Comparison of ENCODE assay signal across 22 cellular contexts in genomic region chr3:100891827-100892226, GRCh38.
"Had no signal": no experiment of that assay in that cellular context is flagged by ENCODE, and none has a peak within 500 bp of the region (broad histone marks: within the 10 kb centered on the region; RNA-seq: fewer than 3 reads in every experiment).

No MANE protein-coding gene starts in this region.

- H3K4me1 ChIP-seq: pancreas, psoas muscle, suprapubic skin, tibial artery had no signal

- ATAC-seq: activated CD8-positive, alpha-beta T cell treated with anti-CD3 and anti-CD28 coated beads for 36 hours; activated T-cell treated with anti-CD3 and anti-CD28 coated beads, Interleukin-2, amount 50 U/mL, for 4 hours; heart right ventricle; mucosa of descending colon; psoas muscle had no signal

- H3K27ac ChIP-seq: heart right ventricle, left lung, pancreas, psoas muscle, suprapubic skin, tibial artery had no signal

- FAIRE-seq: endothelial cell of umbilical vein, islet of Langerhans, pancreas had no signal

- H3K4me3 ChIP-seq: heart right ventricle, left lung, lung, mucosa of descending colon, pancreas, psoas muscle, suprapubic skin, tibial artery had no signal

- H3K36me3 ChIP-seq: left lung, pancreas, suprapubic skin, tibial artery had no signal

- H3K27me3 ChIP-seq: heart right ventricle, left lung, pancreas, suprapubic skin, tibial artery had no signal

- DNase-seq: activated B cell treated with CpG ODN at 0.5 μM for 24 hours; activated CD4-positive, alpha-beta T cell treated with anti-CD3 and anti-CD28 coated beads, Interleukin-2, amount 50 U/mL, for 1 hour; activated CD8-positive, alpha-beta T cell treated with anti-CD3 and anti-CD28 coated beads for 36 hours; activated gamma-delta T cell treated with Interleukin-2 at 50 U/mL for 16 hours; activated naive CD4-positive, alpha-beta T cell treated with anti-CD3 and anti-CD28 coated beads, Interleukin-2, amount 50 U/mL, for 16 hours; activated T-cell treated with anti-CD3 and anti-CD28 coated beads, Interleukin-2, amount 50 U/mL, for 4 hours; central memory CD4-positive, alpha-beta T cell; foreskin fibroblast; heart right ventricle; left lung; mucosa of descending colon; pancreas; psoas muscle; stimulated activated CD4-positive, alpha-beta T cell treated with anti-CD3 and anti-CD28 coated beads, Interleukin-15, amount 100 ng/mL, for 24 hours; stimulated activated CD4-positive, alpha-beta T cell treated with anti-CD3 and anti-CD28 coated beads, Interleukin-2, amount 100 ng/mL, for 24 hours; stimulated activated naive CD4-positive, alpha-beta T cell; T-helper 2 cell; tibial artery had no signal

- H3K9me3 ChIP-seq: heart right ventricle, left lung, mucosa of descending colon, pancreas, psoas muscle, suprapubic skin, tibial artery had no signal
